In the genomic region with DNA sequence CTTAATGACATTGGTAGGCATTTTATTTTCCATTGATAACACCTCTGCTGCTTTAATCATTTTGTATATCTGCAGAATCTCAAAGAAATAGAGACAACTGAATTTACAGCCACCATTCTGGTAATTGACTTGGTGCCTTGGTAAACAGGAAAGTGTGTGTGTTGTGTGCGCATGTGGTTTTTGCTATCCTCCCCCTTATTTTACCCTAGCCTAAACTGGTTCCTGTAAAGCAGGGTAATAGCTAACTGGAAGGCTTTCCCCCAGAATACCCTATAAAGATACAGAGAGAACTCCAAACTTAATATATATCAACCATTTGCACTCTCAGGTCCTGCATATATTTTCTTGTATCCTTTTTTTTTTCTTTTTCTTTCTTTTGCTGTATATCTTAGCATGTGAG, we compare ENCODE assay signal across 9 cellular contexts.
"Had no signal": no experiment of that assay in that cellular context is flagged by ENCODE, and none has a peak within 500 bp of the region (broad histone marks: within the 10 kb centered on the region; RNA-seq: fewer than 3 reads in every experiment).

No MANE protein-coding gene starts in this region.

- H3K4me2 ChIP-seq: GM23338 had no signal

- H3K9ac ChIP-seq: GM23248 had no signal

- H3K4me1 ChIP-seq: HAP-1 had no signal

- ATAC-seq: GM23338, HCT116 had no signal

- H2AFZ ChIP-seq: GM23248, GM23338 had no signal

- H3K36me3 ChIP-seq: HAP-1 had no signal

- H3K9me3 ChIP-seq: HAP-1 had no signal

- H3K27ac ChIP-seq: GM23248 had no signal

- H3K4me3 ChIP-seq: GM23248, GM23338, HAP-1 had no signal

- DNase-seq: GM23248, GOT3, H7, H9, HCEC 1CT, HFFc6 had no signal
